ENCODE assay signal across 3 cellular contexts in the genomic region with DNA sequence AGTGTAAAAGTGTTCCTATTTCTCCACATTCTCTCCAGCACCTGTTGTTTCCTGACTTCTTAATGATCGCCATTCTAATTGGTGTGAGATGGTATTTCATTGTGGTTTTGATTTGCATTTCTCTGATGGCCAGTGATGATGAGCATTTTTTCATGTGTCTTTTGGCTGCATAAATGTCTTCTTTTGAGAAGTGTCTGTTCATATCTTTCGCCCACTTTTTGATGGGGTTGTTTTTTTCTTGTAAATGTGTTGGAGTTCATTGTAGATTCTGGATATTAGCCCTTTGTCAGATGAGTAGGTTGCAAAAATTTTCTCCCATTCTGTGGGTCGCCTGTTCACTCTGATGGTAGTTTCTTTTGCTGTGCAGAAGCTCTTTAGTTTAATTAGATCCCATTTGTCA. TPM values are rescaled to one million over a fixed set of nuclear protein-coding genes. Genes with fewer than 3 reads are reported as not detected.
"Had no signal": no experiment of that assay in that cellular context is flagged by ENCODE, and none has a peak within 500 bp of the region (broad histone marks: within the 10 kb centered on the region; RNA-seq: fewer than 3 reads in every experiment).

No MANE protein-coding gene starts in this region.

RNA-seq across cellular contexts. Expression of gene FBXL22, which starts 20.4 kb away (rescaled TPM):
- total RNA-seq: dermis blood vessel endothelial cell, endothelial cell of umbilical vein, epithelial cell of proximal tubule had no signal
